1 cellular context compared by ENCODE assay signal in the genomic region with DNA sequence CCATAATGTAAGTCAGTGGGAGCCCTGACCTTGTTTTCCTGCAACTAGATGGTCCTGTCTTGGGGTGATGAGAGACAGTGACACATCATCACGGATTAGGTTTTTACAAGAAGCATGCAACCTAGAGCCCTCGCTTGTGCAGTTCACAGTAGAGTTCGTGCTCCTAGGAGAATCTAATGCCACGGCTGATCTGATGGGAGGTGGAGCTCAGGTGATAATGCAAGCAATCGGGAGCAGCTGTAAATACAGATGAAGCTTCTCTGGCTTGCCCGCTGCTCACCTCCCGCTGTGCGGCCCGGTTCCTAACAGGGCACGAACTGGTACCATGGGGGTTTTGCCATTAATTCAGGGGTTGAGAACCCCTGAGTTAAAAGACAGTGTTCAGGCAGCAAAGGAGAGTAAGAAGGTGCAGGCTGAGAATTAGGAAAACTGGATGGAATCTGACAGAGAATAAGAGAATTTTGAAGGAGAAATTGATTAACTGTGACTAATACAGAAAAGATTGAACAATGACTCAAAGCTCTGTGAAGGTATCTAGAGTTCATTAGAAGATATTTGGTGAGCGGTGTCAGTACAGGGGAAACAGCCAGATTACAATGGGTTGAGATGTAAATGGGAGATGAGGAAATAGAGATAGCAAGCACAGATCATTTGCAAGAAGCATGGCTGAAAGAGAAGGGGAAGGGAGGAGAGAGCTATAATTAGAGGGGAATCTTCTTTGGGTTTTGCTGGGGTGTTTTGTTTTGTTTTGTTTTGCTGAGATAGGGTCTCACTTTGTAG.
TF ChIP-seq lines count a peak whose summit lies in the region.

No MANE protein-coding gene starts in this region.

TF ChIP-seq in GM23338, 12 proteins besides CTCF, POLR2A, EP300 and RAD21 (continued from another document):
- no peak for TF ChIP-seq REST (IDR thresholded peaks at IDR 0.05; ENCODE audit: unreplicated experiment)
- TF ChIP-seq ZNF114 (CRISPR knock-in tag; IDR thresholded peaks at IDR 0.05): no peak
- TF ChIP-seq EZH2 (IDR thresholded peaks at IDR 0.05; ENCODE audit: low read depth, unreplicated experiment): no peak
- no peak for TF ChIP-seq NANOG (IDR thresholded peaks at IDR 0.05; ENCODE audit: borderline replicate concordance)
- no peak for TF ChIP-seq ZNF462 (CRISPR knock-in tag; IDR thresholded peaks at IDR 0.05)
- TF ChIP-seq CREB1 (CRISPR knock-in tag; IDR thresholded peaks at IDR 0.05; ENCODE audit: low read depth): no peak
- TF ChIP-seq JUNB (IDR thresholded peaks at IDR 0.05; ENCODE audit: unreplicated experiment): no peak
- TF ChIP-seq POLR2AphosphoS5 (IDR thresholded peaks at IDR 0.05; ENCODE audit: low read depth): no peak
- TF ChIP-seq ETS1 (IDR thresholded peaks at IDR 0.05): no peak
- no peak for TF ChIP-seq STAT1 (IDR thresholded peaks at IDR 0.05; ENCODE audit: unreplicated experiment)
- no peak for TF ChIP-seq ZNF331 (CRISPR knock-in tag; IDR thresholded peaks at IDR 0.05; ENCODE audit: low read depth)
